In the genomic region with DNA sequence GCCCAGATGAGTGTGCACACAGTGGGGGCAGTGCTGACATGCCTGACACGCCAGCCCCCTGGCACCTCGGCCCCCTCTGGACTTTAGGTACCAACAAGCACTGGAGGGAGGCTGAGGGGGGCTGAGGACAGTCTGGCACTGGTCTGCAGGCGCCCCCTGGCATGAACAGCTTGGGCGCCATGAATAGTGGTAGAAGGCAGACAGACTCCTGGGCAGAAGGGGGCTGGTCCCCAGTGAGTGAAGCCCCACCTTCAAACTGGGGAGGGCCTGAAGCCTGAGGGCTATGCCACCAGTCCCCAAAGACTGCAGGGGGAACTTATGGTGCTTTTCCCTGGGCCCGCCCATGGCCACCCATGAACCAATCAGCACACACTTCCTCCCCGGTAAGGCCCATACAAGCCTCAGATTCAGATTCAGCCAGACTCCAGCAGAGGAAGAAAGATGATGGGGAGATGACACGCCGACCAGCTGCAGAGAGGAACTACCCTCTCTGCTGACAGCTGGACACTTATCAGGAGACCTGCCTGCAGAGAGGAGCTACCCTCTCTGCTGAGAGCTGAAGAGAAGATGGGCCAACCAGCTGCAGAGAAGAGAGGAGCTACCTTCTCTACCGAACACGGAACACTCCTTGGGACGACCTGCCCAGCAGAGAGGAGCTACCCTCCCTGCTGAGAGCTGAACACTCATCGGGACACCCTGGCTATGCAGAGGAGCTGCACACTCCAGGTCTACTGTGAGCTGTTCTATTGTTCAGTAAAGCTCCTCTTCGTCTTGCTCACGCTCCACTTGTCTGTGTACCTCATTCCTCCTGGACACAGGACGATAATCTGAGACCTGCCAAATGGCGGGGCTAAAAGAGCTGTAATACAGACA, we compare ENCODE assay signal across 11 cellular contexts.
DNase-seq lines count a peak whose midpoint lies in the region; ATAC-seq lines count a peak whose summit lies in the region.
"Had no signal": no experiment of that assay in that cellular context is flagged by ENCODE, and none has a peak within 500 bp of the region (broad histone marks: within the 10 kb centered on the region; RNA-seq: fewer than 3 reads in every experiment).

No MANE protein-coding gene starts in this region.

- H3K36me3 Mint-ChIP-seq in stimulated activated effector memory CD8-positive, alpha-beta T cell treated with anti-CD3 and anti-CD28 coated beads, Interleukin-12 subunit alpha, Interleukin-12 subunit beta, amount 100 ng/mL, for 72 hours, result no peaks in the 10 kb centered on the region

- no peak overlapping the region for H3K4me3 Mint-ChIP-seq in stimulated activated effector memory CD8-positive, alpha-beta T cell treated with anti-CD3 and anti-CD28 coated beads, Interleukin-12 subunit alpha, Interleukin-12 subunit beta, amount 100 ng/mL, for 72 hours

- ATAC-seq in GM18909 (IDR thresholded peaks at IDR 0.05; ENCODE audit: poor library complexity, unreplicated experiment), result peak; percentile 61
- ATAC-seq in HG03460 (IDR thresholded peaks at IDR 0.05; ENCODE audit: unreplicated experiment), result peak; percentile 65
- ATAC-seq in stimulated activated effector memory CD8-positive, alpha-beta T cell treated with anti-CD3 and anti-CD28 coated beads, Interleukin-12 subunit alpha, Interleukin-12 subunit beta, amount 100 ng/mL, for 72 hours, result peak; percentile 66

- no peaks in the 10 kb centered on the region for H3K9me3 Mint-ChIP-seq in stimulated activated effector memory CD8-positive, alpha-beta T cell treated with anti-CD3 and anti-CD28 coated beads, Interleukin-12 subunit alpha, Interleukin-12 subunit beta, amount 100 ng/mL, for 72 hours

- peaks cover 16% of the 10 kb centered on the region for H3K4me1 Mint-ChIP-seq in stimulated activated effector memory CD8-positive, alpha-beta T cell treated with anti-CD3 and anti-CD28 coated beads, Interleukin-12 subunit alpha, Interleukin-12 subunit beta, amount 100 ng/mL, for 72 hours

- H3K27ac Mint-ChIP-seq in stimulated activated effector memory CD8-positive, alpha-beta T cell treated with anti-CD3 and anti-CD28 coated beads, Interleukin-12 subunit alpha, Interleukin-12 subunit beta, amount 100 ng/mL, for 72 hours, result no peak overlapping the region

- peak; percentile 65 for DNase-seq in SK-N-DZ (ENCODE audit: low spot score)
- DNase-seq in stimulated activated effector memory CD8-positive, alpha-beta T cell treated with anti-CD3 and anti-CD28 coated beads, Interleukin-12 subunit alpha, Interleukin-12 subunit beta, amount 100 ng/mL, for 72 hours (ENCODE audit: low spot score in 2 of 2), result no peak
- DNase-seq in inferior parietal cortex (ENCODE audit: extremely low spot score), result no peak
- no peak for DNase-seq in NCI-H345 (lab: John Stamatoyannopoulos, UW)
- DNase-seq in GM19238 (ENCODE audit: insufficient read length, low spot score), result no peak
- DNase-seq: aorta; NCI-H187; stimulated activated naive CD4-positive, alpha-beta T cell; WERI-Rb-1 had no signal
